Comparison of ENCODE assay signal across 11 cellular contexts in genomic region chr17:67891481-67892119, GRCh38.
A peak's percentile ranks its signal among the peaks of the same experiment; 100 is the strongest.
DNase-seq lines count a peak whose midpoint lies in the region; ATAC-seq and TF ChIP-seq lines count a peak whose summit lies in the region.
"Had no signal": no experiment of that assay in that cellular context is flagged by ENCODE, and none has a peak within 500 bp of the region (broad histone marks: within the 10 kb centered on the region; RNA-seq: fewer than 3 reads in every experiment).

No MANE protein-coding gene starts in this region.

- no peak overlapping the region for H3K4me3 Mint-ChIP-seq in stimulated activated memory B cell treated with anti-CD40 and anti-IgM and Interleukin-4, amounts not matched to agents 10 μg/mL and 1 μg/mL and 100 μg/mL, for 72 hours
- no peak overlapping the region for H3K4me3 Mint-ChIP-seq in activated naive CD4-positive, alpha-beta T cell treated with anti-CD3 and anti-CD28 coated beads, Interleukin-2, amount 10 ng/mL, durations not matched to agents 7 days and 5 days
- H3K4me3 Mint-ChIP-seq: T-helper 17 cell had no signal

- peaks cover 7% of the 10 kb centered on the region for H3K4me1 Mint-ChIP-seq in stimulated activated memory B cell treated with anti-CD40 and anti-IgM and Interleukin-4, amounts not matched to agents 10 μg/mL and 1 μg/mL and 100 μg/mL, for 72 hours
- no peaks in the 10 kb centered on the region for H3K4me1 Mint-ChIP-seq in activated naive CD4-positive, alpha-beta T cell treated with anti-CD3 and anti-CD28 coated beads, Interleukin-2, amount 10 ng/mL, durations not matched to agents 7 days and 5 days

- POLR2A ChIA-PET in BJ (lab: Charles Lee) (no interaction called here), IMR-90 (lab: Charles Lee; ENCODE audit: unreplicated experiment) (no interaction called here)

- no TSS peak for BruUV-seq in IMR-90 (replicated peaks; lab: Mats Ljungman, UMichigan)

- H3K27me3 ChIP-seq in BJ (ENCODE audit: control insufficient read depth, insufficient read depth, low read length): no peaks in the 10 kb centered on the region
- H3K27me3 ChIP-seq in IMR-90 (ENCODE audit: control insufficient read depth, insufficient read depth, low read length): no peaks in the 10 kb centered on the region
- H3K27me3 ChIP-seq in body of pancreas: no peaks in the 10 kb centered on the region
- H3K27me3 ChIP-seq: ovary had no signal

- H3K36me3 Mint-ChIP-seq in stimulated activated memory B cell treated with anti-CD40 and anti-IgM and Interleukin-4, amounts not matched to agents 10 μg/mL and 1 μg/mL and 100 μg/mL, for 72 hours: peaks cover 39% of the 10 kb centered on the region
- H3K36me3 Mint-ChIP-seq in activated naive CD4-positive, alpha-beta T cell treated with anti-CD3 and anti-CD28 coated beads, Interleukin-2, amount 10 ng/mL, durations not matched to agents 7 days and 5 days: peaks cover 39% of the 10 kb centered on the region

- peaks cover 5% of the 10 kb centered on the region for H3K36me3 ChIP-seq in BJ (ENCODE audit: control insufficient read depth, insufficient read depth, low read length)
- peaks cover 17% of the 10 kb centered on the region for H3K36me3 ChIP-seq in IMR-90 (ENCODE audit: control insufficient read depth, insufficient read depth, low read length)
- peaks cover 0 to 7% of the 10 kb centered on the region in 2 donors for H3K36me3 ChIP-seq in body of pancreas (replicated peaks in 1 of 2; ENCODE audit: insufficient read depth in 1 of 2, low read depth in 2 of 2)
- H3K36me3 ChIP-seq: ovary had no signal

- H3K23ac ChIP-seq in IMR-90 (ENCODE audit: low read depth, low read length): no peak overlapping the region

- H2BK120ac ChIP-seq in IMR-90 (ENCODE audit: low read depth, low read length): no peak overlapping the region

- H3K18ac ChIP-seq in IMR-90 (ENCODE audit: low read depth, low read length): no peak overlapping the region

- TF ChIP-seq POLR2A in IMR-90 (IDR thresholded peaks at IDR 0.05; ENCODE audit: low read depth, low read length) (no peak), body of pancreas (IDR thresholded peaks at IDR 0.05) (no peak)

- H4K5ac ChIP-seq in IMR-90 (ENCODE audit: low read depth, low read length): no peak overlapping the region

- no peak overlapping the region for H3K14ac ChIP-seq in IMR-90 (replicated peaks; ENCODE audit: low read depth, low read length)

- H3K9ac ChIP-seq in IMR-90 (ENCODE audit: low read depth, low read length): no peak overlapping the region

- TF ChIP-seq RAD21 in IMR-90 (IDR thresholded peaks at IDR 0.05; ENCODE audit: low read length): peak; percentile 22

- no peaks in the 10 kb centered on the region; the same call in 1 of the 2 replicates for H3K9me1 ChIP-seq in IMR-90 (ENCODE audit: insufficient read depth, low read length)

- WGBS in IMR-90 (ENCODE audit: extremely low coverage in 2 of 2, insufficient read length in 1 of 2), 2 experiments: 20% methylated on average over 2 of the region's 6 CpGs; no CpG with 5 or more reads in 1 of the 2 experiments
- 27 to 30% methylated on average over 6 of the region's 6 CpGs for WGBS in body of pancreas, 2 donors

- dilution Hi-C loops in IMR-90 (cut with HindIII; ENCODE audit: low sequenced_read_pairs, unreplicated experiment): no loop called here

- no peak overlapping the region for H2BK15ac ChIP-seq in IMR-90 (ENCODE audit: low read depth, low read length)

- no peak overlapping the region for H3K27ac Mint-ChIP-seq in stimulated activated memory B cell treated with anti-CD40 and anti-IgM and Interleukin-4, amounts not matched to agents 10 μg/mL and 1 μg/mL and 100 μg/mL, for 72 hours
- H3K27ac Mint-ChIP-seq in activated naive CD4-positive, alpha-beta T cell treated with anti-CD3 and anti-CD28 coated beads, Interleukin-2, amount 10 ng/mL, durations not matched to agents 7 days and 5 days: no peak overlapping the region
- H3K27ac Mint-ChIP-seq: T-helper 17 cell had no signal

- peak; percentile 47 for TF ChIP-seq CTCF in BJ (IDR thresholded peaks at IDR 0.05; ENCODE audit: insufficient read depth, low read depth, low read length)
- peak; percentile 44 for TF ChIP-seq CTCF in IMR-90 (conservative IDR thresholded peaks at IDR 0.05; ENCODE audit: low read depth, low read length)
- peak in 4 of 7 experiments; percentile 13 to 28 (median 24) for TF ChIP-seq CTCF in body of pancreas (IDR thresholded peaks at IDR 0.05)

- peaks cover 3% of the 10 kb centered on the region; the same call in 1 of the 2 replicates for H4K20me1 ChIP-seq in IMR-90 (ENCODE audit: insufficient read depth, low read length)

- H3K4me1 ChIP-seq in IMR-90 (ENCODE audit: control insufficient read depth, insufficient read depth, low read length) (peaks cover 5% of the 10 kb centered on the region), body of pancreas (no peaks in the 10 kb centered on the region)

- H3K4ac ChIP-seq in IMR-90 (ENCODE audit: low read depth, low read length): no peak overlapping the region

- ATAC-seq in IMR-90 (ENCODE audit: low read depth): peak; percentile 69
- ATAC-seq in body of pancreas: no peak
- ATAC-seq in stimulated activated memory B cell treated with anti-CD40 and anti-IgM and Interleukin-4, amounts not matched to agents 10 μg/mL and 1 μg/mL and 100 μg/mL, for 72 hours: no peak
- ATAC-seq: T-helper 17 cell had no signal

- no peak overlapping the region for H2AFZ ChIP-seq in IMR-90 (replicated peaks; ENCODE audit: low read length, poor library complexity)

- H4K91ac ChIP-seq in IMR-90 (ENCODE audit: insufficient read depth, low read depth, low read length): no peak overlapping the region

- H3K27me3 Mint-ChIP-seq in stimulated activated memory B cell treated with anti-CD40 and anti-IgM and Interleukin-4, amounts not matched to agents 10 μg/mL and 1 μg/mL and 100 μg/mL, for 72 hours: no peaks in the 10 kb centered on the region
- H3K27me3 Mint-ChIP-seq in activated naive CD4-positive, alpha-beta T cell treated with anti-CD3 and anti-CD28 coated beads, Interleukin-2, amount 10 ng/mL, durations not matched to agents 7 days and 5 days: no peaks in the 10 kb centered on the region
- H3K27me3 Mint-ChIP-seq: T-helper 17 cell had no signal

- DNase-seq in BJ (ENCODE audit: low read depth) (peak; percentile 47), IMR-90 (peak; percentile 85), body of pancreas (peak in 3 of 4 donors; percentile 23 to 38 (median 24)), lung microvascular endothelial cell (ENCODE audit: low read depth in 2 of 2) (peak; percentile 8 to 39), GOT3 (lab: John Stamatoyannopoulos, UW) (no peak), DMS53 (lab: John Stamatoyannopoulos, UW) (no peak)
- no peak for DNase-seq in activated naive CD4-positive, alpha-beta T cell treated with anti-CD3 and anti-CD28 coated beads, Interleukin-2, amount 10 ng/mL, durations not matched to agents 7 days and 5 days
- DNase-seq: cortex of kidney, T-helper 17 cell had no signal

- H4K8ac ChIP-seq in IMR-90 (ENCODE audit: low read depth in 2 of 2, low read length in 2 of 2): no peak overlapping the region

- H3K27ac ChIP-seq in IMR-90 (ENCODE audit: insufficient read depth, low read length): no peak overlapping the region
- no peak overlapping the region for H3K27ac ChIP-seq in body of pancreas
- H3K27ac ChIP-seq: ovary had no signal

- in situ Hi-C loops in IMR-90 (cut with MboI; ENCODE audit: low sequenced_read_pairs): no loop called here

- H3K79me1 ChIP-seq in IMR-90 (ENCODE audit: low read depth in 1 of 2, low read length in 2 of 2): peaks cover 15 to 21% of the 10 kb centered on the region in 2 experiments

- no peaks in the 10 kb centered on the region for H3K9me3 Mint-ChIP-seq in stimulated activated memory B cell treated with anti-CD40 and anti-IgM and Interleukin-4, amounts not matched to agents 10 μg/mL and 1 μg/mL and 100 μg/mL, for 72 hours
- H3K9me3 Mint-ChIP-seq in activated naive CD4-positive, alpha-beta T cell treated with anti-CD3 and anti-CD28 coated beads, Interleukin-2, amount 10 ng/mL, durations not matched to agents 7 days and 5 days: no peaks in the 10 kb centered on the region

- no peak overlapping the region for H2BK20ac ChIP-seq in IMR-90 (ENCODE audit: low read depth, low read length)

- no peak overlapping the region for H2AK9ac ChIP-seq in IMR-90 (replicated peaks; ENCODE audit: low read depth, low read length, poor library complexity)

- H3K9me3 ChIP-seq in IMR-90 (ENCODE audit: control insufficient read depth, insufficient read depth, low read length) (no peaks in the 10 kb centered on the region), body of pancreas (peaks cover 0 to 3% (median 0%) of the 10 kb centered on the region in 3 donors)
- H3K9me3 ChIP-seq: ovary had no signal

- intact Hi-C loops in IMR-90 (cut with micrococcal nuclease) (loop anchor here (5.0 kb wide), 1 partner anchor 64 kb away; the partner anchor contains the start of gene BPTF), body of pancreas (cut with DNase I) (no loop called here)

- H2BK5ac ChIP-seq in IMR-90 (ENCODE audit: low read depth, low read length, poor library complexity, severe bottlenecking): peak overlapping the region; percentile 68

- CTCF ChIA-PET in BJ (lab: Yijun Ruan, JAX) (interaction anchor here (0.6 to 2.7 kb wide), 9 partner anchors 9 to 320 kb away, joined by 3 to 13 read pairs (median 3); no protein-coding TSS in a partner anchor), IMR-90 (lab: Yijun Ruan, JAX) (interaction anchor here (1.1 to 1.2 kb wide), 2 partner anchors 19 to 71 kb away, joined by 4 read pairs; no protein-coding TSS in a partner anchor)
- CTCF ChIA-PET in activated naive CD4-positive, alpha-beta T cell treated with anti-CD3 and anti-CD28 coated beads, Interleukin-2, amount 10 ng/mL, durations not matched to agents 7 days and 5 days (lab: Charles Lee): no interaction called here

- H3K56ac ChIP-seq in IMR-90 (ENCODE audit: extremely low read depth, insufficient read depth, low read length): no peak overlapping the region

- H3K4me3 ChIP-seq in BJ (ENCODE audit: low read depth, low read length) (no peak overlapping the region), IMR-90 (ENCODE audit: insufficient read depth, low read depth, low read length) (no peak overlapping the region), body of pancreas (no peak overlapping the region)
- H3K4me3 ChIP-seq: ovary had no signal

- no peak overlapping the region for H2AK5ac ChIP-seq in IMR-90 (ENCODE audit: low read depth, low read length)

- H3K4me2 ChIP-seq in IMR-90 (ENCODE audit: low read depth, low read length): no peak overlapping the region

TF ChIP-seq in IMR-90, 13 proteins besides CTCF, POLR2A, EP300 and RAD21 (continues in another document):
- no peak for TF ChIP-seq RFX5 (IDR thresholded peaks at IDR 0.05; ENCODE audit: low read depth, low read length)
- TF ChIP-seq SMC3 (IDR thresholded peaks at IDR 0.05; ENCODE audit: low read depth, low read length): no peak
- no peak for TF ChIP-seq MAZ (IDR thresholded peaks at IDR 0.05; ENCODE audit: borderline replicate concordance, low read depth, low read length)
- no peak for TF ChIP-seq MXI1 (IDR thresholded peaks at IDR 0.05; ENCODE audit: borderline replicate concordance, low read depth, low read length)
- TF ChIP-seq RCOR1 (IDR thresholded peaks at IDR 0.05; ENCODE audit: insufficient replicate concordance, low read length): no peak
- peak; percentile 87 for TF ChIP-seq CEBPB (IDR thresholded peaks at IDR 0.05; ENCODE audit: low read depth, low read length)
- no peak for TF ChIP-seq BHLHE40 (IDR thresholded peaks at IDR 0.05; ENCODE audit: low read depth, low read length)
- TF ChIP-seq NFE2L2 (IDR thresholded peaks at IDR 0.05; ENCODE audit: low read depth, low read length): no peak

Comparison
In these comparisons a context has a peak if more than half of its experiments do, and no peak if none do; other contexts are left out.
1. DNase-seq: peak in BJ (single experiment), IMR-90 (single experiment), body of pancreas (3 of 4) and lung microvascular endothelial cell (2 of 2); none in GOT3 (single experiment), activated naive CD4-positive, alpha-beta T cell treated with anti-CD3 and anti-CD28 coated beads, Interleukin-2, amount 10 ng/mL, durations not matched to agents 7 days and 5 days (single experiment) and DMS53 (single experiment).
2. Peak in every context shown above with its lines, with median percentiles within 50 percentile points of each other: CTCF ChIP-seq.